Comparison of ENCODE assay signal across 15 cellular contexts in genomic region chr11:74671520-74672196, GRCh38. TPM values are rescaled to one million over a fixed set of nuclear protein-coding genes. Genes with fewer than 3 reads are reported as not detected.
DNase-seq lines count a peak whose midpoint lies in the region; ATAC-seq and TF ChIP-seq lines count a peak whose summit lies in the region.
"Had no signal": no experiment of that assay in that cellular context is flagged by ENCODE, and none has a peak within 500 bp of the region (broad histone marks: within the 10 kb centered on the region; RNA-seq: fewer than 3 reads in every experiment).

No MANE protein-coding gene starts in this region.

- no peaks in the 10 kb centered on the region for H3K36me3 Mint-ChIP-seq in chondrocyte (ENCODE audit: low read depth)

- H3K4me1 Mint-ChIP-seq in chondrocyte (ENCODE audit: low read depth): peaks cover 30% of the 10 kb centered on the region
- H3K4me1 Mint-ChIP-seq: activated B cell treated with CpG ODN at 0.5 μM for 24 hours had no signal

- DNase-seq in AG04450 (ENCODE audit: low read depth, low spot score) (no peak), HT1080 (ENCODE audit: low read depth) (peak; percentile 60), chondrocyte (ENCODE audit: low spot score) (no peak), non-pigmented ciliary epithelial cell (ENCODE audit: low read depth) (peak; percentile 26), GOT3 (lab: John Stamatoyannopoulos, UW) (no peak), NCI-H69 (lab: John Stamatoyannopoulos, UW) (no peak)
- DNase-seq: activated B cell treated with CpG ODN at 0.5 μM for 24 hours; activated T-cell treated with anti-CD3 and anti-CD28 coated beads for 4 hours; amniotic stem cell; BE2C; stimulated activated CD4-positive, alpha-beta T cell treated with anti-CD3 and anti-CD28 coated beads, Interleukin-15, amount 100 ng/mL, for 24 hours had no signal

- H3K27ac Mint-ChIP-seq in chondrocyte (ENCODE audit: unreplicated experiment): peak overlapping the region; percentile 100
- H3K27ac Mint-ChIP-seq: activated B cell treated with CpG ODN at 0.5 μM for 24 hours had no signal

- TF ChIP-seq CTCF in AG04450 (IDR thresholded peaks at IDR 0.05; ENCODE audit: low read depth, low read length): no peak
- no peak for TF ChIP-seq CTCF in chondrocyte (IDR thresholded peaks at IDR 0.05)

- peaks cover 3% of the 10 kb centered on the region; the same call in 1 of the 2 replicates for H3K9me3 ChIP-seq in AG04450 (ENCODE audit: control insufficient read depth, insufficient read depth, low read length)
- H3K9me3 ChIP-seq: BE2C, neutrophil had no signal

- H3K9me3 Mint-ChIP-seq in chondrocyte (ENCODE audit: low read depth): peaks cover 4% of the 10 kb centered on the region
- H3K9me3 Mint-ChIP-seq: activated B cell treated with CpG ODN at 0.5 μM for 24 hours had no signal

- H3K27me3 Mint-ChIP-seq in chondrocyte (ENCODE audit: low read depth): no peaks in the 10 kb centered on the region
- H3K27me3 Mint-ChIP-seq: activated B cell treated with CpG ODN at 0.5 μM for 24 hours had no signal

- H3K4me3 Mint-ChIP-seq in chondrocyte (ENCODE audit: unreplicated experiment): no peak overlapping the region
- H3K4me3 Mint-ChIP-seq: activated B cell treated with CpG ODN at 0.5 μM for 24 hours had no signal

- no peak for ATAC-seq in HG03342 (IDR thresholded peaks at IDR 0.05; ENCODE audit: unreplicated experiment)
- ATAC-seq in HG02870 (IDR thresholded peaks at IDR 0.05; ENCODE audit: unreplicated experiment): no peak

- no peak overlapping the region for H3K4me3 ChIP-seq in AG04450 (ENCODE audit: low read depth, low read length)

- H3K27me3 ChIP-seq in AG04450 (ENCODE audit: control insufficient read depth, insufficient read depth, low read length): no peaks in the 10 kb centered on the region
- H3K27me3 ChIP-seq: BE2C, neutrophil had no signal

- POLR2A ChIA-PET in AG04450 (lab: Yijun Ruan, JAX): interaction anchor here (2.2 kb wide), 1 partner anchor 22 kb away, joined by 19 read pairs; no protein-coding TSS in a partner anchor

- CTCF ChIA-PET in AG04450 (lab: Charles Lee): interaction anchor here (0.5 to 1.2 kb wide), 3 partner anchors 21 to 55 kb away, joined by 3 to 4 read pairs (median 3); no protein-coding TSS in a partner anchor

- peak overlapping the region; percentile 99 for H3K27ac ChIP-seq in AG04450 (ENCODE audit: low read depth, low read length)
- H3K27ac ChIP-seq: neutrophil had no signal

RNA-seq across cellular contexts. Expression of gene CHRDL2, which starts 59.6 kb away (rescaled TPM):
- 0.88 and 0.91 TPM in 2 replicates for polyA plus RNA-seq in AG04450 (2011; rRNA removed)
- polyA minus RNA-seq in AG04450 (2011; rRNA and poly(A)+ RNA removed): 0.37 and 0.39 TPM in 2 replicates
- total RNA-seq in HT1080 (2014; rRNA removed; shearing (Covaris generic)): not detected in 2 replicates
- not detected in 2 replicates for polyA plus RNA-seq in HT1080 (2015; cell fraction: cytosol; rRNA removed)
- polyA plus RNA-seq in HT1080 (2015; cell fraction: nucleus; rRNA removed): not detected in 2 replicates
- not detected in 3 replicates for total RNA-seq in chondrocyte
- total RNA-seq: activated B cell treated with CpG ODN at 0.5 μM for 24 hours, lower leg skin had no signal

Comparison
In these comparisons a context has a peak if more than half of its experiments do, and no peak if none do; other contexts are left out.
1. DNase-seq: peak in HT1080 (single experiment) and non-pigmented ciliary epithelial cell (single experiment); none in AG04450 (single experiment), chondrocyte (single experiment), GOT3 (single experiment) and NCI-H69 (single experiment).